ENCODE assay signal across 10 cellular contexts in genomic region chr2:228167290-228167689, GRCh38. TPM values are rescaled to one million over a fixed set of nuclear protein-coding genes. Genes with fewer than 3 reads are reported as not detected.
"Had no signal": no experiment of that assay in that cellular context is flagged by ENCODE, and none has a peak within 500 bp of the region (broad histone marks: within the 10 kb centered on the region; RNA-seq: fewer than 3 reads in every experiment).

No MANE protein-coding gene starts in this region.

- ATAC-seq: GM23338 had no signal

- FAIRE-seq: H1, H54 had no signal

- H3K9ac ChIP-seq: KMS-11 had no signal

- DNase-seq: H9, HCEC 1CT, KBM-7 had no signal

- H3K27ac ChIP-seq: HL-60, KMS-11 had no signal

- H2AFZ ChIP-seq: GM23338 had no signal

- H3K4me3 ChIP-seq: GM23338 had no signal

- H3K4me2 ChIP-seq: GM23338, KMS-11 had no signal

RNA-seq across cellular contexts. Expression of gene SPHKAP, which starts 14.2 kb away (rescaled TPM):
- total RNA-seq: H1, H9, HT1080 had no signal
- polyA plus RNA-seq: GM23338, IgD-negative memory B cell had no signal
